In genomic region chr1:65995928-65996327, GRCh38 we compare ENCODE assay signal across 19 cellular contexts.
DNase-seq lines count a peak whose midpoint lies in the region; TF ChIP-seq lines count a peak whose summit lies in the region.
"Had no signal": no experiment of that assay in that cellular context is flagged by ENCODE, and none has a peak within 500 bp of the region (broad histone marks: within the 10 kb centered on the region; RNA-seq: fewer than 3 reads in every experiment).

No MANE protein-coding gene starts in this region.

- H3K79me2 ChIP-seq in mammary epithelial cell (ENCODE audit: insufficient read depth, low read length) (no peaks in the 10 kb centered on the region), neural progenitor cell (ENCODE audit: low read depth) (no peaks in the 10 kb centered on the region)

- intact Hi-C loops in breast epithelium (cut with DNase I; ENCODE audit: low total_unique reads) (no loop called here), mammary epithelial cell (cut with micrococcal nuclease) (no loop called here)

- no peaks in the 10 kb centered on the region for H3K27me3 ChIP-seq in breast epithelium
- peaks cover 7% of the 10 kb centered on the region for H3K27me3 ChIP-seq in mammary epithelial cell (ENCODE audit: insufficient read depth, low read length)
- H3K27me3 ChIP-seq in neural progenitor cell: peaks cover 16% of the 10 kb centered on the region

- H3K4me3 Mint-ChIP-seq in brain: peak overlapping the region; percentile 85 to 96 (median 88)
- peak overlapping the region; percentile 92 for H3K4me3 Mint-ChIP-seq in neural progenitor cell
- H3K4me3 Mint-ChIP-seq: CD4-positive, alpha-beta T cell had no signal

- H3K4me1 Mint-ChIP-seq in brain (peaks cover 79% of the 10 kb centered on the region), neural progenitor cell (peaks cover 22% of the 10 kb centered on the region)

- DNase-seq in breast epithelium (ENCODE audit: low spot score in 2 of 2) (no peak), mammary epithelial cell (no peak), neural progenitor cell (ENCODE audit: low spot score) (no peak), DMS153 (lab: John Stamatoyannopoulos, UW) (no peak), DMS53 (lab: John Stamatoyannopoulos, UW) (no peak), HPDE6-E6E7 (ENCODE audit: extremely low spot score) (no peak)
- DNase-seq: 8988T; ACHN; Caco-2; CD4-positive, alpha-beta T cell; DMS79 treated with DMSO at 0.1 percent for 48 hours; GF-D8; GOT3; H7; IMR-90 had no signal

- H3F3A ChIP-seq in neural progenitor cell (ENCODE audit: low read depth): no peaks in the 10 kb centered on the region

- H3K4me2 ChIP-seq in mammary epithelial cell (ENCODE audit: insufficient read depth, low read depth, low read length) (no peak overlapping the region), neural progenitor cell (no peak overlapping the region)

- H3K9me3 ChIP-seq in breast epithelium (no peaks in the 10 kb centered on the region), mammary epithelial cell (replicated peaks; ENCODE audit: insufficient read depth, low read length) (no peaks in the 10 kb centered on the region), neural progenitor cell (ENCODE audit: low read depth) (no peaks in the 10 kb centered on the region)
- H3K9me3 ChIP-seq: Caco-2 had no signal

- TF ChIP-seq CTCF in breast epithelium (IDR thresholded peaks at IDR 0.05) (no peak), mammary epithelial cell (conservative IDR thresholded peaks at IDR 0.05 in 1 of 2, IDR thresholded peaks at IDR 0.05 in 1 of 2; ENCODE audit: extremely low read depth in 1 of 2, insufficient read depth in 1 of 2, low read depth in 1 of 2, low read length in 2 of 2) (no peak), brain (conservative IDR thresholded peaks at IDR 0.05) (no peak), neural progenitor cell (IDR thresholded peaks at IDR 0.05) (no peak)

- no TSS peak for BruUV-seq in mammary epithelial cell (replicated peaks; lab: Mats Ljungman, UMichigan)

- H3K36me3 Mint-ChIP-seq in brain: no peaks in the 10 kb centered on the region
- H3K36me3 Mint-ChIP-seq in neural progenitor cell: no peaks in the 10 kb centered on the region

- H3K27me3 Mint-ChIP-seq in brain: peaks cover 5% of the 10 kb centered on the region
- H3K27me3 Mint-ChIP-seq in neural progenitor cell (ENCODE audit: insufficient read depth, low read depth): no peaks in the 10 kb centered on the region

- TF ChIP-seq POLR2A in breast epithelium (IDR thresholded peaks at IDR 0.05): no peak

- H4K20me1 ChIP-seq in mammary epithelial cell (ENCODE audit: insufficient read depth, low read length): no peaks in the 10 kb centered on the region
- no peaks in the 10 kb centered on the region for H4K20me1 ChIP-seq in neural progenitor cell (ENCODE audit: low read depth)

- no peak overlapping the region for H2AFZ ChIP-seq in mammary epithelial cell (ENCODE audit: low read depth, low read length)
- H2AFZ ChIP-seq in neural progenitor cell (replicated peaks): no peak overlapping the region

- H3K36me3 ChIP-seq in breast epithelium (no peaks in the 10 kb centered on the region), mammary epithelial cell (ENCODE audit: insufficient read depth, low read length) (no peaks in the 10 kb centered on the region), neural progenitor cell (no peaks in the 10 kb centered on the region)

- H3K27ac ChIP-seq in breast epithelium (peak overlapping the region; percentile 23 to 63), mammary epithelial cell (ENCODE audit: insufficient read depth, low read depth, low read length) (no peak overlapping the region), neural progenitor cell (no peak overlapping the region)
- H3K27ac ChIP-seq: C4-2B, HL-60 had no signal

- no peaks in the 10 kb centered on the region for H3K4me1 ChIP-seq in breast epithelium
- H3K4me1 ChIP-seq in mammary epithelial cell (ENCODE audit: insufficient read depth, low read length): no peaks in the 10 kb centered on the region
- no peaks in the 10 kb centered on the region for H3K4me1 ChIP-seq in neural progenitor cell
- H3K4me1 ChIP-seq: Caco-2 had no signal

- H3K9me3 Mint-ChIP-seq in brain: no peaks in the 10 kb centered on the region
- H3K9me3 Mint-ChIP-seq in neural progenitor cell: no peaks in the 10 kb centered on the region
- H3K9me3 Mint-ChIP-seq: CD4-positive, alpha-beta T cell had no signal

- dilution Hi-C loops in mammary epithelial cell (cut with HindIII; ENCODE audit: low sequenced_read_pairs): no loop called here

- H3K9ac ChIP-seq in mammary epithelial cell (ENCODE audit: insufficient read depth, low read length) (no peak overlapping the region), neural progenitor cell (no peak overlapping the region)

- in situ Hi-C loops in mammary epithelial cell (cut with MboI; ENCODE audit: low sequenced_read_pairs in 2 of 2): no loop called here

- H3K27ac Mint-ChIP-seq in brain (peak overlapping the region in 3 of 5 experiments; percentile 89 to 96 (median 89)), neural progenitor cell (no peak overlapping the region)
- H3K27ac Mint-ChIP-seq: CD4-positive, alpha-beta T cell had no signal

- peak overlapping the region in 2 of 3 donors; percentile 45 to 47 for H3K4me3 ChIP-seq in breast epithelium
- H3K4me3 ChIP-seq in mammary epithelial cell (replicated peaks in 1 of 3; ENCODE audit: insufficient read depth in 1 of 3, low read depth in 2 of 3, low read length in 3 of 3): no peak overlapping the region
- no peak overlapping the region for H3K4me3 ChIP-seq in neural progenitor cell
- H3K4me3 ChIP-seq: K562 had no signal

- CTCF ChIA-PET in mammary epithelial cell (lab: Charles Lee; ENCODE audit: low non-redundant PET): no interaction called here

Comparison
In these comparisons a context has a peak if more than half of its experiments do, and no peak if none do; other contexts are left out.
1. H3K27ac ChIP-seq: peak in breast epithelium (2 of 2); none in mammary epithelial cell (single experiment) and neural progenitor cell (single experiment).
2. H3K4me3 ChIP-seq: peak in breast epithelium (2 of 3); none in mammary epithelial cell (0 of 3) and neural progenitor cell (single experiment).